Comparison of ENCODE assay signal across 18 cellular contexts in genomic region chr7:136049818-136050461, GRCh38.
"Had no signal": no experiment of that assay in that cellular context is flagged by ENCODE, and none has a peak within 500 bp of the region (broad histone marks: within the 10 kb centered on the region; RNA-seq: fewer than 3 reads in every experiment).

No MANE protein-coding gene starts in this region.

- H3K27me3 ChIP-seq: adrenal gland, colonic mucosa, esophagus squamous epithelium, neutrophil, right lobe of liver, upper lobe of right lung had no signal

- ATAC-seq: activated CD8-positive, alpha-beta T cell treated with anti-CD3 and anti-CD28 coated beads for 36 hours; activated T-cell treated with anti-CD3 and anti-CD28 coated beads, Interleukin-2, amount 50 U/mL, for 4 hours; lower lobe of right lung; right lobe of liver; stimulated activated naive CD8-positive, alpha-beta T cell treated with anti-CD3 and anti-CD28 coated beads, Interleukin-15, amount 100 ng/mL, for 72 hours; T-helper 17 cell; upper lobe of right lung had no signal

- H3K4me3 ChIP-seq: adrenal gland, colonic mucosa, esophagus squamous epithelium, lower lobe of right lung, right lobe of liver, upper lobe of right lung had no signal

- DNase-seq: activated B cell treated with CpG ODN at 0.5 μM for 24 hours; activated CD4-positive, alpha-beta T cell treated with anti-CD3 and anti-CD28 coated beads for 48 hours; activated CD8-positive, alpha-beta T cell treated with anti-CD3 and anti-CD28 coated beads for 36 hours; activated effector memory CD4-positive, alpha-beta T cell treated with anti-CD3 and anti-CD28 coated beads, Interleukin-2, amount 50 U/mL, for 16 hours; activated T-cell treated with anti-CD3 and anti-CD28 coated beads, Interleukin-2, amount 50 U/mL, for 4 hours; central memory CD4-positive, alpha-beta T cell; colonic mucosa; esophagus squamous epithelium; foreskin melanocyte; lower lobe of right lung; midbrain; right lobe of liver; stimulated activated CD4-positive, alpha-beta T cell treated with anti-CD3 and anti-CD28 coated beads, Interleukin-1b, Interleukin-23, amount 100 ng/mL, for 48 hours; stimulated activated naive CD8-positive, alpha-beta T cell treated with anti-CD3 and anti-CD28 coated beads, Interleukin-15, amount 100 ng/mL, for 72 hours; T-helper 17 cell; upper lobe of right lung had no signal

- H3K4me1 ChIP-seq: adrenal gland, colonic mucosa, lower lobe of right lung, right lobe of liver, upper lobe of right lung had no signal

- H3K9me3 ChIP-seq: adrenal gland, colonic mucosa, esophagus squamous epithelium, lower lobe of right lung, neutrophil, right lobe of liver, upper lobe of right lung had no signal

- H3K36me3 ChIP-seq: adrenal gland, colonic mucosa, esophagus squamous epithelium, lower lobe of right lung, neutrophil, right lobe of liver, upper lobe of right lung had no signal

- H3K27ac ChIP-seq: adrenal gland, colonic mucosa, lower lobe of right lung, neutrophil, right lobe of liver, upper lobe of right lung had no signal
